Comparison of ENCODE assay signal across 11 cellular contexts in genomic region chr11:111982532-111983186, GRCh38. TPM values are rescaled to one million over a fixed set of nuclear protein-coding genes. Genes with fewer than 3 reads are reported as not detected.
DNase-seq lines count a peak whose midpoint lies in the region; ATAC-seq, FAIRE-seq and TF ChIP-seq lines count a peak whose summit lies in the region.
"Had no signal": no experiment of that assay in that cellular context is flagged by ENCODE, and none has a peak within 500 bp of the region (broad histone marks: within the 10 kb centered on the region; RNA-seq: fewer than 3 reads in every experiment).

No MANE protein-coding gene starts in this region.

- H3K9me3 Mint-ChIP-seq in GM23338, result no peaks in the 10 kb centered on the region
- H3K9me3 Mint-ChIP-seq: T-helper 1 cell treated with Interleukin-12 subunit alpha and Interleukin-12 subunit beta and Interleukin-4 antibody, amounts not matched to agents 30 μg/mL and 1 μg/mL, for 36 hours had no signal

- H3F3A ChIP-seq in GM23338 (replicated peaks; ENCODE audit: low read depth), result no peaks in the 10 kb centered on the region

- H3K4me1 Mint-ChIP-seq in GM23338, result peaks cover 51% of the 10 kb centered on the region

- CTCF ChIA-PET in GM10248 (lab: Yijun Ruan, JAX), result interaction anchor here (0.9 to 3.8 kb wide), 28 partner anchors 8 to 253 kb away, joined by 3 to 138 read pairs (median 6); partner anchors contain the start of genes ALG9, BCO2 and DIXDC1

- H3K4me2 ChIP-seq in GM23338, result peak overlapping the region; percentile 46
- H3K4me2 ChIP-seq: BLaER1 treated with 17β-estradiol and CSF1 and Interleukin-3, amounts not matched to agents 10 nM and 100 nM had no signal

- DNase-seq in GM23338 (ENCODE audit: low spot score), result peak; percentile 44
- peak; percentile 32 for DNase-seq in inferior parietal cortex (ENCODE audit: extremely low spot score)
- DNase-seq in pancreas, result peak in 1 of 6 donors; percentile 25
- DNase-seq in GM10248 (ENCODE audit: extremely low spot score), result no peak
- no peak for DNase-seq in islet precursor cell
- DNase-seq in NOMO-1 treated with dmso at 0.1 percent for 144 hours (lab: John Stamatoyannopoulos, UW; ENCODE audit: unreplicated experiment), result no peak
- no peak for DNase-seq in mucosa of gallbladder (ENCODE audit: low spot score)
- DNase-seq: MG63 had no signal

- no peaks in the 10 kb centered on the region; the same call in 1 of the 2 replicates for H3K36me3 ChIP-seq in GM23338 (ENCODE audit: insufficient read depth)
- peaks cover 0 to 8% (median 0%) of the 10 kb centered on the region in 3 donors for H3K36me3 ChIP-seq in pancreas
- H3K36me3 ChIP-seq: BLaER1 treated with 17β-estradiol and CSF1 and Interleukin-3, amounts not matched to agents 10 nM and 100 nM; MG63 had no signal

- no peaks in the 10 kb centered on the region for H3K9me3 ChIP-seq in pancreas
- H3K9me3 ChIP-seq: BLaER1 treated with 17β-estradiol and CSF1 and Interleukin-3, amounts not matched to agents 10 nM and 100 nM; MG63 had no signal

- H3K27ac ChIP-seq in GM23338 (ENCODE audit: low read depth), result peak overlapping the region; percentile 94
- H3K27ac ChIP-seq in cingulate gyrus (ENCODE audit: low read depth, low read length), result peak overlapping the region; percentile 97
- H3K27ac ChIP-seq in pancreas, result peak overlapping the region; percentile 63 to 95 (median 88)
- H3K27ac ChIP-seq: BLaER1 treated with 17β-estradiol and CSF1 and Interleukin-3, amounts not matched to agents 10 nM and 100 nM had no signal

- H3K4me1 ChIP-seq in GM23338 (ENCODE audit: insufficient read depth) (peaks cover 33% of the 10 kb centered on the region), pancreas (peaks cover 12 to 22% (median 13%) of the 10 kb centered on the region in 3 donors)

- H3K4me3 ChIP-seq in GM23338 (peak overlapping the region; percentile 26), pancreas (peak overlapping the region; percentile 31 to 53 (median 38))
- H3K4me3 ChIP-seq: BLaER1 treated with 17β-estradiol and CSF1 and Interleukin-3, amounts not matched to agents 10 nM and 100 nM; MG63 had no signal

- H3K27me3 Mint-ChIP-seq in GM23338 (ENCODE audit: insufficient read depth, low read depth, poor library complexity), result peaks cover 12% of the 10 kb centered on the region

- H3K27me3 ChIP-seq in GM23338 (ENCODE audit: insufficient read depth) (no peaks in the 10 kb centered on the region), pancreas (no peaks in the 10 kb centered on the region)
- H3K27me3 ChIP-seq: MG63 had no signal

- POLR2A ChIA-PET in GM10248 (lab: Yijun Ruan, JAX), result interaction anchor here (0.6 kb wide), 1 partner anchor 44 kb away, joined by 3 read pairs; no protein-coding TSS in a partner anchor

- no peaks in the 10 kb centered on the region for H3K79me2 ChIP-seq in GM23338 (replicated peaks; ENCODE audit: insufficient read depth)

- intact Hi-C loops in pancreas (cut with DNase I), result loop anchor here in 2 of 3 donors (5.0 to 10.0 kb wide), 3 partner anchors 48 to 108 kb away; partner anchors contain the start of genes ALG9 (in 1 of the 2), CFAP68 (in 1 of the 2), DIXDC1 (in 1 of the 2) and FDXACB1 (in 1 of the 2)

- 13 to 16% methylated on average over 5 of the region's 5 CpGs for WGBS in pancreas, 2 donors

- H3K4me3 Mint-ChIP-seq in GM23338, result peak overlapping the region; percentile 69
- H3K4me3 Mint-ChIP-seq: T-helper 1 cell treated with Interleukin-12 subunit alpha and Interleukin-12 subunit beta and Interleukin-4 antibody, amounts not matched to agents 30 μg/mL and 1 μg/mL, for 36 hours had no signal

- H3K27ac Mint-ChIP-seq in GM23338, result peak overlapping the region; percentile 99
- H3K27ac Mint-ChIP-seq: T-helper 1 cell treated with Interleukin-12 subunit alpha and Interleukin-12 subunit beta and Interleukin-4 antibody, amounts not matched to agents 30 μg/mL and 1 μg/mL, for 36 hours had no signal

- ATAC-seq in GM23338, result peak; percentile 21
- ATAC-seq in pancreas, result peak; percentile 52 to 61 (median 54)

- no peak for FAIRE-seq in pancreas (lab: Jason Lieb, UNC)

- TF ChIP-seq CTCF in GM23338 (conservative IDR thresholded peaks at IDR 0.05; ENCODE audit: low read depth in 2 of 2), result no peak
- no peak for TF ChIP-seq CTCF in pancreas (IDR thresholded peaks at IDR 0.05)
- no peak for TF ChIP-seq CTCF in GM10248 (IDR thresholded peaks at IDR 0.05; ENCODE audit: control extremely low read depth, extremely low read depth, low read depth, missing control alignments)

- H2AFZ ChIP-seq in GM23338, result no peak overlapping the region

- no peaks in the 10 kb centered on the region for H4K20me1 ChIP-seq in GM23338 (replicated peaks; ENCODE audit: insufficient read depth)
- H4K20me1 ChIP-seq: BLaER1 treated with 17β-estradiol and CSF1 and Interleukin-3, amounts not matched to agents 10 nM and 100 nM had no signal

- H3K36me3 Mint-ChIP-seq in GM23338 (ENCODE audit: low read depth), result peaks cover 20% of the 10 kb centered on the region

- H3K9me2 ChIP-seq in GM23338 (ENCODE audit: insufficient read depth), result no peaks in the 10 kb centered on the region

TF ChIP-seq in GM23338, 12 proteins besides CTCF, POLR2A, EP300 and RAD21:
- no peak for TF ChIP-seq JUNB (IDR thresholded peaks at IDR 0.05; ENCODE audit: unreplicated experiment)
- no peak for TF ChIP-seq NANOG (IDR thresholded peaks at IDR 0.05; ENCODE audit: borderline replicate concordance)

RNA-seq across cellular contexts. Expression of gene DLAT, which starts 42.5 kb away (rescaled TPM):
- total RNA-seq in GM23338 (2014; rRNA removed; shearing (Covaris generic)), result 58.4 and 66.5 TPM in 2 replicates
- 25.2 and 31.8 TPM in 2 replicates for polyA plus RNA-seq in GM23338 (2016; fragmentation: Nextera tagmentation; extraction: Ambion mirVana)
- 10 to 100 TPM in 2 of 6 donors, 1 to 10 TPM in 4; 5.5 to 13.9 (median 8.6) TPM for total RNA-seq in pancreas
- polyA plus RNA-seq in pancreas, result 1 to 10 TPM; 4.2 to 8.2 TPM
- total RNA-seq in mucosa of gallbladder, result 25.0 TPM

RNA-seq across cellular contexts. Expression of gene DIXDC1, which starts 45.5 kb away (rescaled TPM):
- 17.2 and 18.1 TPM in 2 replicates for total RNA-seq in GM23338 (2014; rRNA removed; shearing (Covaris generic))
- polyA plus RNA-seq in GM23338 (2016; fragmentation: Nextera tagmentation; extraction: Ambion mirVana) (9.4 and 9.6 TPM in 2 replicates), pancreas (1 to 10 TPM; 3.1 to 4.2 TPM)
- total RNA-seq in pancreas (10 to 100 TPM in 1 of 6 donors, 1 to 10 TPM in 5; 3.8 to 11.3 (median 5.9) TPM), mucosa of gallbladder (25.1 TPM)

Comparison
In these comparisons a context has a peak if more than half of its experiments do, and no peak if none do; other contexts are left out.
1. DNase-seq: peak in GM23338 (single experiment) and inferior parietal cortex (single experiment); none in GM10248 (single experiment), islet precursor cell (single experiment), NOMO-1 treated with dmso at 0.1 percent for 144 hours (single experiment) and mucosa of gallbladder (single experiment).
2. Peak in every context shown above with its lines, with median percentiles within 50 percentile points of each other: H3K27ac ChIP-seq.